In genomic region chr12:123971770-123972447, GRCh38 we compare ENCODE assay signal across 8 cellular contexts. TPM values are rescaled to one million over a fixed set of nuclear protein-coding genes. Genes with fewer than 3 reads are reported as not detected.
DNase-seq lines count a peak whose midpoint lies in the region; ATAC-seq, FAIRE-seq and TF ChIP-seq lines count a peak whose summit lies in the region.

No MANE protein-coding gene starts in this region.

- SMC1A ChIA-PET in GM12878 (lab: Charles Lee; ENCODE audit: uncharacterized antibody, unreplicated experiment), result interaction anchor here (0.6 to 0.9 kb wide), 2 partner anchors 61 to 271 kb away, joined by 3 read pairs; no protein-coding TSS in a partner anchor

- peaks cover 26% of the 10 kb centered on the region for H3K36me3 Mint-ChIP-seq in T-helper 1 cell treated with Interleukin-12 subunit alpha and Interleukin-12 subunit beta and Interleukin-4 antibody, amounts not matched to agents 30 μg/mL and 1 μg/mL, for 36 hours (ENCODE audit: low read depth)

- RAD21 ChIA-PET in GM12878 (lab: Charles Lee; ENCODE audit: unreplicated experiment), result no interaction called here

- no peak for TF ChIP-seq CTCF in AG10803 (conservative IDR thresholded peaks at IDR 0.05; ENCODE audit: low read length)
- no peak for TF ChIP-seq CTCF in GM12878 (IDR thresholded peaks at IDR 0.05 in 2 of 3, conservative IDR thresholded peaks at IDR 0.05 in 1 of 3; ENCODE audit: control insufficient read depth in 2 of 3, extremely low read depth in 1 of 3, insufficient read depth in 1 of 3, low read depth in 3 of 3, low read length in 3 of 3)

- peak overlapping the region; percentile 90 for H3K4me3 Mint-ChIP-seq in T-helper 1 cell treated with Interleukin-12 subunit alpha and Interleukin-12 subunit beta and Interleukin-4 antibody, amounts not matched to agents 30 μg/mL and 1 μg/mL, for 36 hours

- H3K27ac ChIP-seq in HUES48 (ENCODE audit: low read depth, low read length) (peak overlapping the region; percentile 5), GM12878 (ENCODE audit: control insufficient read depth, insufficient read depth) (no peak overlapping the region; the same call in 1 of the 2 replicates), iPS-18a (ENCODE audit: low read length) (no peak overlapping the region)

- H2AFZ ChIP-seq in GM12878 (ENCODE audit: control insufficient read depth, low read depth, low read length), result peak overlapping the region; percentile 49

- TF ChIP-seq POLR2A in GM12878 (IDR thresholded peaks at IDR 0.05; ENCODE audit: low read depth, low read length), result no peak

- H3K9me3 Mint-ChIP-seq in T-helper 1 cell treated with Interleukin-12 subunit alpha and Interleukin-12 subunit beta and Interleukin-4 antibody, amounts not matched to agents 30 μg/mL and 1 μg/mL, for 36 hours, result no peaks in the 10 kb centered on the region

- in situ Hi-C loops in GM12878 (cut with MboI), result no loop called here

- TF ChIP-seq RAD21 in GM12878 (IDR thresholded peaks at IDR 0.05; ENCODE audit: insufficient read depth, low read depth, low read length), result no peak

- 1% methylated on average over 47 of the region's 54 CpGs for WGBS in GM12878 (ENCODE audit: insufficient coverage, insufficient replicate concordance, low lambda C conversion rate, missing lambda C conversion rate)

- peak; percentile 10 for ATAC-seq in GM19438 (IDR thresholded peaks at IDR 0.05; ENCODE audit: low read depth, unreplicated experiment)
- peak; percentile 17 for ATAC-seq in GM12878

- peaks cover 11% of the 10 kb centered on the region for H3K4me1 ChIP-seq in HUES48 (ENCODE audit: control insufficient read depth, insufficient read depth, low read length)
- H3K4me1 ChIP-seq in GM12878 (ENCODE audit: control insufficient read depth, insufficient read depth, low read length), result no peaks in the 10 kb centered on the region; the same call in 1 of the 2 replicates
- H3K4me1 ChIP-seq in iPS-18a (ENCODE audit: control insufficient read depth, low read depth, low read length), result peaks cover 13% of the 10 kb centered on the region
- H3K4me1 ChIP-seq in skeletal muscle satellite cell (ENCODE audit: control insufficient read depth, insufficient read depth, low read length), result peaks cover 37% of the 10 kb centered on the region

- TF ChIP-seq EP300 in GM12878 (IDR thresholded peaks at IDR 0.05; ENCODE audit: borderline replicate concordance in 1 of 2, control insufficient read depth in 1 of 2, low read depth in 2 of 2, low read length in 2 of 2), result no peak

- BruUV-seq in GM12878 (replicated peaks; lab: Mats Ljungman, UMichigan), result no TSS peak

- no peaks in the 10 kb centered on the region for H3K9me3 ChIP-seq in HUES48 (ENCODE audit: control insufficient read depth, insufficient read depth, low read length)
- H3K9me3 ChIP-seq in GM12878 (replicated peaks; ENCODE audit: control insufficient read depth, insufficient read depth, low read length), result no peaks in the 10 kb centered on the region
- H3K9me3 ChIP-seq in iPS-18a (ENCODE audit: control insufficient read depth, low read depth, low read length), result no peaks in the 10 kb centered on the region
- H3K9me3 ChIP-seq in skeletal muscle satellite cell (replicated peaks; ENCODE audit: low read length), result no peaks in the 10 kb centered on the region

- H3K9ac ChIP-seq in HUES48 (ENCODE audit: low read depth, low read length) (no peak overlapping the region), GM12878 (ENCODE audit: control insufficient read depth, insufficient read depth, low read length) (peak overlapping the region; percentile 64), iPS-18a (ENCODE audit: low read length) (no peak overlapping the region), skeletal muscle satellite cell (ENCODE audit: low read depth, low read length) (peak overlapping the region; percentile 86)

- intact Hi-C loops in GM12878 (cut with micrococcal nuclease; ENCODE audit: unreplicated experiment), result no loop called here

- peaks cover 19% of the 10 kb centered on the region for H3K27me3 Mint-ChIP-seq in T-helper 1 cell treated with Interleukin-12 subunit alpha and Interleukin-12 subunit beta and Interleukin-4 antibody, amounts not matched to agents 30 μg/mL and 1 μg/mL, for 36 hours (ENCODE audit: low read depth)

- DNase-seq in AG10803 (ENCODE audit: low read depth) (no peak), GM12878 (ENCODE audit: low read depth, low spot score) (no peak), inferior parietal cortex (ENCODE audit: extremely low spot score) (no peak)

- CTCF ChIA-PET in GM12878 (lab: Yijun Ruan, JAX), result interaction anchor here (1.0 to 1.5 kb wide), 4 partner anchors 10 to 337 kb away, joined by 3 to 4 read pairs (median 4); no protein-coding TSS in a partner anchor

- H3K4me2 ChIP-seq in GM12878 (ENCODE audit: control insufficient read depth, insufficient read depth), result peak overlapping the region; percentile 97
- H3K4me2 ChIP-seq in skeletal muscle satellite cell (ENCODE audit: low read length), result peak overlapping the region; percentile 91

- H4K20me1 ChIP-seq in GM12878 (ENCODE audit: control insufficient read depth, insufficient read depth), result no peaks in the 10 kb centered on the region

- peak; percentile 65 for FAIRE-seq in GM12878 (lab: Jason Lieb, UNC)

- H3K79me2 ChIP-seq in GM12878 (ENCODE audit: control insufficient read depth, insufficient read depth, low read length), result peaks cover 14% of the 10 kb centered on the region

- H3K27ac Mint-ChIP-seq in T-helper 1 cell treated with Interleukin-12 subunit alpha and Interleukin-12 subunit beta and Interleukin-4 antibody, amounts not matched to agents 30 μg/mL and 1 μg/mL, for 36 hours, result peak overlapping the region; percentile 91

- POLR2A ChIA-PET in GM12878 (lab: Charles Lee), result no interaction called here

- H3K4me3 ChIP-seq in AG10803 (ENCODE audit: low read length), result peak overlapping the region; percentile 79
- H3K4me3 ChIP-seq in HUES48 (ENCODE audit: low read depth, low read length), result peak overlapping the region; percentile 52
- H3K4me3 ChIP-seq in GM12878, result peak overlapping the region; percentile 80
- H3K4me3 ChIP-seq in iPS-18a (ENCODE audit: low read length), result peak overlapping the region; percentile 44
- peak overlapping the region; percentile 81 for H3K4me3 ChIP-seq in skeletal muscle satellite cell (ENCODE audit: low read length)

- H3K4me1 Mint-ChIP-seq in T-helper 1 cell treated with Interleukin-12 subunit alpha and Interleukin-12 subunit beta and Interleukin-4 antibody, amounts not matched to agents 30 μg/mL and 1 μg/mL, for 36 hours (ENCODE audit: low read depth), result peaks cover 12% of the 10 kb centered on the region

- H3K36me3 ChIP-seq in HUES48 (ENCODE audit: control insufficient read depth, insufficient read depth, low read length) (0 out of 2 replicates have a peak, but pooled peaks cover 4% of the 10 kb centered on the region), GM12878 (ENCODE audit: control insufficient read depth in 2 of 2, insufficient read depth in 2 of 2, low read length in 1 of 2) (peaks cover 0 to 7% of the 10 kb centered on the region in 2 experiments; a peak in 3 of 4 replicates), iPS-18a (ENCODE audit: control insufficient read depth, low read depth, low read length) (peaks cover 4% of the 10 kb centered on the region), skeletal muscle satellite cell (ENCODE audit: insufficient read depth, low read length) (peaks cover 11% of the 10 kb centered on the region)

- peaks cover 77% of the 10 kb centered on the region for H3K27me3 ChIP-seq in HUES48 (ENCODE audit: control insufficient read depth, insufficient read depth, low read length)
- no peaks in the 10 kb centered on the region for H3K27me3 ChIP-seq in GM12878 (replicated peaks in 1 of 2; ENCODE audit: control insufficient read depth in 2 of 2, insufficient read depth in 2 of 2, low read length in 1 of 2)
- peaks cover 77% of the 10 kb centered on the region for H3K27me3 ChIP-seq in iPS-18a (ENCODE audit: control insufficient read depth, insufficient read depth, low read length)
- H3K27me3 ChIP-seq in skeletal muscle satellite cell (ENCODE audit: control insufficient read depth, insufficient read depth, low read length), result no peaks in the 10 kb centered on the region

RNA-seq across cellular contexts. Expression of gene CCDC92, which starts 0.7 kb away (rescaled TPM):
- 2.6 and 2.7 TPM in 2 replicates for total RNA-seq in GM12878 (2013; cell fraction: nucleolus; rRNA removed)
- total RNA-seq in GM12878 (2014; rRNA removed) (2.9 and 4.8 TPM in 2 replicates), GM12878 (2014; rRNA removed; fragmentation: Illumina TruSeq; extraction: Trizol) (3.5 and 3.7 TPM in 2 replicates), GM12878 (2021) (11.8 and 12.8 TPM in 2 replicates)
- polyA plus RNA-seq in GM12878 (2011; ENCODE audit: low read depth), result 4.2 TPM
- polyA plus RNA-seq in GM12878 (2011; rRNA removed) (0.61 and 0.96 TPM in 2 replicates), GM12878 (2014; fragmentation: Illumina TruSeq; extraction: Trizol) (2.6 and 7.1 TPM in 2 replicates), GM12878 (2014; fragmentation: Nextera tagmentation; extraction: Ambion mirVana) (under 1 TPM; 0.53 to 0.82 TPM), GM12878 (2014; rRNA removed) (9.5 and 10.6 TPM in 2 replicates), GM12878 (2016; fragmentation: Nextera tagmentation; extraction: Ambion mirVana) (1 to 10 TPM; 2.2 to 6.6 TPM)
- 0.47 and 0.69 TPM in 2 replicates for polyA plus RNA-seq in GM12878 (2011; cell fraction: cytosol; rRNA removed)
- polyA plus RNA-seq in GM12878 (2011; cell fraction: nucleus; rRNA removed), result 2.0 and 2.1 TPM in 2 replicates
- polyA plus RNA-seq in GM12878 (2012), result 6.1 and 6.7 TPM in 2 replicates
- 0.44 and 0.46 TPM in 2 replicates for polyA minus RNA-seq in GM12878 (2011; rRNA and poly(A)+ RNA removed)
- 1.2 TPM in 1 of 2 replicates, not detected in the other for polyA minus RNA-seq in GM12878 (2011; cell fraction: cytosol; rRNA and poly(A)+ RNA removed)
- 1.2 and 3.5 TPM in 2 replicates for polyA minus RNA-seq in GM12878 (2011; cell fraction: nucleus; rRNA and poly(A)+ RNA removed)
- 8.3 and 9.1 TPM in 2 replicates for total RNA-seq in skeletal muscle satellite cell (2012; rRNA removed)

RNA-seq across cellular contexts. Expression of gene ZNF664, which starts 1.1 kb away (rescaled TPM):
- total RNA-seq in GM12878 (2013; cell fraction: nucleolus; rRNA removed), result 57.8 and 60.9 TPM in 2 replicates
- total RNA-seq in GM12878 (2014; rRNA removed), result 22.4 and 26.6 TPM in 2 replicates
- total RNA-seq in GM12878 (2014; rRNA removed; fragmentation: Illumina TruSeq; extraction: Trizol), result 45.1 and 47.8 TPM in 2 replicates
- 51.0 and 59.3 TPM in 2 replicates for total RNA-seq in GM12878 (2021)
- 17.2 TPM for polyA plus RNA-seq in GM12878 (2011; ENCODE audit: low read depth)
- 53.2 and 67.8 TPM in 2 replicates for polyA plus RNA-seq in GM12878 (2011; rRNA removed)
- 29.8 and 30.4 TPM in 2 replicates for polyA plus RNA-seq in GM12878 (2011; cell fraction: cytosol; rRNA removed)
- polyA plus RNA-seq in GM12878 (2011; cell fraction: nucleus; rRNA removed), result 39.7 and 43.6 TPM in 2 replicates
- 26.4 and 27.4 TPM in 2 replicates for polyA plus RNA-seq in GM12878 (2012)
- 65.6 and 70.4 TPM in 2 replicates for polyA plus RNA-seq in GM12878 (2014; fragmentation: Illumina TruSeq; extraction: Trizol)
- polyA plus RNA-seq in GM12878 (2014; fragmentation: Nextera tagmentation; extraction: Ambion mirVana), result 1 to 10 TPM; 1.8 to 8.5 TPM
- 30.0 and 39.2 TPM in 2 replicates for polyA plus RNA-seq in GM12878 (2014; rRNA removed)
- polyA plus RNA-seq in GM12878 (2016; fragmentation: Nextera tagmentation; extraction: Ambion mirVana), result 10 to 100 TPM; 18.3 to 21.6 TPM
- 31.5 and 33.5 TPM in 2 replicates for polyA minus RNA-seq in GM12878 (2011; rRNA and poly(A)+ RNA removed)
- 9.9 and 13.8 TPM in 2 replicates for polyA minus RNA-seq in GM12878 (2011; cell fraction: cytosol; rRNA and poly(A)+ RNA removed)
- polyA minus RNA-seq in GM12878 (2011; cell fraction: nucleus; rRNA and poly(A)+ RNA removed), result 37.7 and 52.3 TPM in 2 replicates
- 38.3 and 40.2 TPM in 2 replicates for total RNA-seq in skeletal muscle satellite cell (2012; rRNA removed)

Comparison
In these comparisons a context has a peak if more than half of its experiments do, and no peak if none do; other contexts are left out.
1. H3K9ac ChIP-seq: peak in GM12878 (single experiment) and skeletal muscle satellite cell (single experiment); none in HUES48 (single experiment) and iPS-18a (single experiment).
2. Peak in every context shown above with its lines, with median percentiles within 50 percentile points of each other: H3K4me3 ChIP-seq.